ENCODE assay signal across 9 cellular contexts in the genomic region with DNA sequence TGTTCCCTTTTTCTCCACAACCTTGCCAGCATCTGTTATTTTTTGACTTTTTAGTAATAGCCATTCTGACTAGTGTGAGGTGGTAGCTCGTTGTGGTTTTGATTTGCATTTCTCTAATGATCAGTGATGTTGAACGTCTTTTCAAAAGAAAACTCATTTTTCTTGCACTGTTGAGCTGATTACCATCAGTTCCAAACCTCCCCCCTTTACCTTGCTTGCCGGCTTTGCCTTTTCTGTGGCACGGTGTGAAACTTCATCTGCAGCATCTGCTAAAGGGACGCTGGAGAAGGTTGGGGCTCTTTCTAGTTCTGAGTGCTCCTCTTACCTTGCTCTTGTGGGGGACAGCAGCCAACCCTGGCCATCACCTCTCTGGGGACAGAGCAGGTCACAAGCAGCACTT. TPM values are rescaled to one million over a fixed set of nuclear protein-coding genes. Genes with fewer than 3 reads are reported as not detected.
A peak's percentile ranks its signal among the peaks of the same experiment; 100 is the strongest.
DNase-seq lines count a peak whose midpoint lies in the region; ATAC-seq, FAIRE-seq and TF ChIP-seq lines count a peak whose summit lies in the region.
"Not testable (repeated sequence)": the region's sequence is repeated elsewhere in the genome, so short reads cannot be mapped to it uniquely, and the experiment has no call there.
"Had no signal": no experiment of that assay in that cellular context is flagged by ENCODE, and none has a peak within 500 bp of the region (broad histone marks: within the 10 kb centered on the region; RNA-seq: fewer than 3 reads in every experiment).

No MANE protein-coding gene starts in this region.

- FAIRE-seq in A549 (lab: Jason Lieb, UNC), result not testable (repeated sequence)
- FAIRE-seq in HTR-8/SVneo (lab: Jason Lieb, UNC), result peak; percentile 38

- not testable (repeated sequence) for TF ChIP-seq CTCF in A549 (IDR thresholded peaks at IDR 0.05)

- POLR2A ChIA-PET in A549 (lab: Yijun Ruan, JAX), result not testable (repeated sequence)

- TF ChIP-seq EP300 in A549 (IDR thresholded peaks at IDR 0.05), result not testable (repeated sequence)

- not testable (repeated sequence) for TF ChIP-seq RAD21 in A549 (conservative IDR thresholded peaks at IDR 0.05 in 1 of 2, IDR thresholded peaks at IDR 0.05 in 1 of 2)

- H3K4me2 ChIP-seq in A549, result not testable (repeated sequence)

- WGBS in A549 (ENCODE audit: missing lambda C conversion rate), result 83% methylated on average over 3 of the region's 5 CpGs

- CTCF ChIA-PET in A549 (lab: Yijun Ruan, JAX), result not testable (repeated sequence)

- peak; percentile 26 to 41; a peak in 2 of 6 replicates for ATAC-seq in A549
- peak; percentile 95 for ATAC-seq in GM18858 (IDR thresholded peaks at IDR 0.05; ENCODE audit: unreplicated experiment)
- ATAC-seq in GM19372 (IDR thresholded peaks at IDR 0.05; ENCODE audit: low read depth, unreplicated experiment), result peak; percentile 76
- ATAC-seq in GM21515 (IDR thresholded peaks at IDR 0.05; ENCODE audit: unreplicated experiment), result peak; percentile 92
- ATAC-seq in HG02642 (IDR thresholded peaks at IDR 0.05; ENCODE audit: poor library complexity, unreplicated experiment), result peak; percentile 97
- peak; percentile 95 for ATAC-seq in HG03025 (IDR thresholded peaks at IDR 0.05; ENCODE audit: low FRiP score, unreplicated experiment)
- peak; percentile 87 for ATAC-seq in HG03280 (IDR thresholded peaks at IDR 0.05; ENCODE audit: unreplicated experiment)

- H3K4me1 ChIP-seq in A549, result not testable (repeated sequence)

- not testable (repeated sequence) for H3K9me3 ChIP-seq in A549

- DNase-seq in A549 (ENCODE audit: low read depth in 1 of 2, low spot score in 1 of 2); HTR-8/SVneo (ENCODE audit: insufficient read length, low spot score): not testable (repeated sequence)

- H3K4me3 ChIP-seq in A549, result not testable (repeated sequence)

- H3K27ac ChIP-seq in A549, result not testable (repeated sequence)

- TF ChIP-seq POLR2A in A549 (IDR thresholded peaks at IDR 0.05; ENCODE audit: low read length), result not testable (repeated sequence)

RNA-seq across cellular contexts. Expression of gene CDRT15L2, which starts 39.1 kb away (rescaled TPM):
- not detected in 2 replicates for polyA plus RNA-seq in A549 (2011; rRNA removed)
- polyA plus RNA-seq in A549 (2012; cell fraction: cytosol; rRNA removed), result not detected in 2 replicates
- polyA plus RNA-seq in A549 (2012; cell fraction: nucleus; rRNA removed), result not detected in 2 replicates
- polyA plus RNA-seq in A549 (2017; fragmentation: RNase III; extraction: RNeasy Plus Mini Kit Qiagen cat#74134 plus additional on column Dnase treatment), result not detected in 3 replicates
- not detected in 2 replicates for polyA minus RNA-seq in A549 (2011; rRNA and poly(A)+ RNA removed)
- polyA plus RNA-seq: adrenal gland had no signal

Comparison
In these comparisons a context has a peak if more than half of its experiments do, and no peak if none do; other contexts are left out.
1. ATAC-seq: peak in every context shown above with its lines; median percentile 97 in HG02642; 95 in GM18858; 95 in HG03025; 92 in GM21515; 87 in HG03280; 76 in GM19372; 34 in A549.